9 cellular contexts compared by ENCODE assay signal in genomic region chr6:85675030-85675819, GRCh38. TPM values are rescaled to one million over a fixed set of nuclear protein-coding genes. Genes with fewer than 3 reads are reported as not detected.
DNase-seq lines count a peak whose midpoint lies in the region; ATAC-seq and TF ChIP-seq lines count a peak whose summit lies in the region.
"Had no signal": no experiment of that assay in that cellular context is flagged by ENCODE, and none has a peak within 500 bp of the region (broad histone marks: within the 10 kb centered on the region; RNA-seq: fewer than 3 reads in every experiment).

No MANE protein-coding gene starts in this region.

- H3K36me3 ChIP-seq in left lung = peaks cover 0 to 32% of the 10 kb centered on the region in 2 donors

- H3K27me3 ChIP-seq in left lung = no peaks in the 10 kb centered on the region

- no peak for ATAC-seq in stimulated activated memory B cell treated with anti-CD40 and anti-IgM and Interleukin-4, amounts not matched to agents 10 μg/mL and 1 μg/mL and 100 μg/mL, for 72 hours
- no peak for ATAC-seq in left lung

- no peaks in the 10 kb centered on the region for H3K9me3 Mint-ChIP-seq in stimulated activated memory B cell treated with anti-CD40 and anti-IgM and Interleukin-4, amounts not matched to agents 10 μg/mL and 1 μg/mL and 100 μg/mL, for 72 hours

- H3K4me3 Mint-ChIP-seq in stimulated activated memory B cell treated with anti-CD40 and anti-IgM and Interleukin-4, amounts not matched to agents 10 μg/mL and 1 μg/mL and 100 μg/mL, for 72 hours = peak overlapping the region; percentile 89

- peaks cover 9 to 51% of the 10 kb centered on the region in 2 donors for H3K4me1 ChIP-seq in left lung

- H3K36me3 Mint-ChIP-seq in stimulated activated memory B cell treated with anti-CD40 and anti-IgM and Interleukin-4, amounts not matched to agents 10 μg/mL and 1 μg/mL and 100 μg/mL, for 72 hours = peaks cover 52% of the 10 kb centered on the region

- H3K9me3 ChIP-seq in left lung = no peaks in the 10 kb centered on the region

- peaks cover 54% of the 10 kb centered on the region for H3K4me1 Mint-ChIP-seq in stimulated activated memory B cell treated with anti-CD40 and anti-IgM and Interleukin-4, amounts not matched to agents 10 μg/mL and 1 μg/mL and 100 μg/mL, for 72 hours

- H3K27ac ChIP-seq in left lung = no peak overlapping the region
- H3K27ac ChIP-seq: C4-2B had no signal

- H3K4me3 ChIP-seq in left lung = peak overlapping the region in 1 of 2 donors; percentile 73

- no peak for TF ChIP-seq CTCF in left lung (IDR thresholded peaks at IDR 0.05)

- no peak overlapping the region for H3K27ac Mint-ChIP-seq in stimulated activated memory B cell treated with anti-CD40 and anti-IgM and Interleukin-4, amounts not matched to agents 10 μg/mL and 1 μg/mL and 100 μg/mL, for 72 hours

- intact Hi-C loops in left lung (cut with DNase I) = loop anchor here in 1 of 2 donors (5.0 kb wide), 1 partner anchor 33 kb away; the partner anchor contains the start of gene SYNCRIP

- DNase-seq in SIG-M5 treated with dmso at 0.1 percent for 504 hours (lab: John Stamatoyannopoulos, UW; ENCODE audit: unreplicated experiment) = peak; percentile 52
- DNase-seq in SIG-M5 (lab: John Stamatoyannopoulos, UW) = no peak
- DNase-seq in SK-N-DZ (ENCODE audit: low spot score) = peak; percentile 21
- DNase-seq in fibroblast of gingiva (ENCODE audit: low read depth) = peak; percentile 40
- no peak for DNase-seq in SHP77 treated with DMSO at 0.1 percent for 48 hours (lab: John Stamatoyannopoulos, UW)
- DNase-seq in mucosa of gallbladder (ENCODE audit: low spot score) = no peak
- DNase-seq in left lung = no peak

- no peaks in the 10 kb centered on the region for H3K27me3 Mint-ChIP-seq in stimulated activated memory B cell treated with anti-CD40 and anti-IgM and Interleukin-4, amounts not matched to agents 10 μg/mL and 1 μg/mL and 100 μg/mL, for 72 hours

RNA-seq across cellular contexts. Expression of gene SYNCRIP, which starts 32.5 kb away (rescaled TPM):
- 67.6 and 71.9 TPM in 2 replicates for polyA plus RNA-seq in SK-N-DZ (2014; cell fraction: cytosol; rRNA removed)
- polyA plus RNA-seq in SK-N-DZ (2014; cell fraction: nucleus; rRNA removed) = 44.0 and 52.0 TPM in 2 replicates
- total RNA-seq in mucosa of gallbladder = 63.8 TPM
- 100 to 1,000 TPM in 1 of 2 donors, 10 to 100 TPM in 1; 72.2 to 119 TPM for total RNA-seq in left lung

Comparison
In these comparisons a context has a peak if more than half of its experiments do, and no peak if none do; other contexts are left out.
1. DNase-seq: peak in SIG-M5 treated with dmso at 0.1 percent for 504 hours (single experiment), SK-N-DZ (single experiment) and fibroblast of gingiva (single experiment); none in SIG-M5 (single experiment), SHP77 treated with DMSO at 0.1 percent for 48 hours (single experiment), mucosa of gallbladder (single experiment) and left lung (0 of 2).